Comparison of ENCODE assay signal across 19 cellular contexts in genomic region chr6:16089232-16089843, GRCh38. TPM values are rescaled to one million over a fixed set of nuclear protein-coding genes. Genes with fewer than 3 reads are reported as not detected.
A peak's percentile ranks its signal among the peaks of the same experiment; 100 is the strongest.
DNase-seq lines count a peak whose midpoint lies in the region; ATAC-seq and TF ChIP-seq lines count a peak whose summit lies in the region.
"Had no signal": no experiment of that assay in that cellular context is flagged by ENCODE, and none has a peak within 500 bp of the region (broad histone marks: within the 10 kb centered on the region; RNA-seq: fewer than 3 reads in every experiment).

No MANE protein-coding gene starts in this region.

- no peaks in the 10 kb centered on the region for H3K9me3 Mint-ChIP-seq in activated CD4-positive, alpha-beta T cell treated with anti-CD3 and anti-CD28 coated beads for 36 hours (ENCODE audit: low read depth)
- H3K9me3 Mint-ChIP-seq: CD8-positive, alpha-beta memory T cell; endodermal cell had no signal

- TF ChIP-seq CTCF in RWPE2 (IDR thresholded peaks at IDR 0.05; ENCODE audit: poor library complexity, severe bottlenecking) (no peak), smooth muscle cell (IDR thresholded peaks at IDR 0.05; ENCODE audit: borderline replicate concordance, insufficient read depth, poor library complexity, severe bottlenecking) (no peak), dorsolateral prefrontal cortex (IDR thresholded peaks at IDR 0.05 in 54 of 56, conservative IDR thresholded peaks at IDR 0.05 in 2 of 56; ENCODE audit: low read depth in 1 of 56, partially characterized antibody in 56 of 56) (no peak)

- H3K27me3 ChIP-seq in RWPE2 (ENCODE audit: insufficient read depth, poor library complexity, severe bottlenecking) (no peaks in the 10 kb centered on the region), smooth muscle cell (ENCODE audit: low read depth) (no peaks in the 10 kb centered on the region), dorsolateral prefrontal cortex (no peaks in the 10 kb centered on the region)
- H3K27me3 ChIP-seq: upper lobe of left lung had no signal

- H3K9ac ChIP-seq in smooth muscle cell (ENCODE audit: low read depth), result no peak overlapping the region
- H3K9ac ChIP-seq: parathyroid adenoma had no signal

- H3K4me3 ChIP-seq in RWPE2 (ENCODE audit: severe bottlenecking) (no peak overlapping the region), smooth muscle cell (no peak overlapping the region), dorsolateral prefrontal cortex (no peak overlapping the region)
- H3K4me3 ChIP-seq: lung, upper lobe of left lung had no signal

- CTCF ChIA-PET in activated CD4-positive, alpha-beta T cell treated with anti-CD3 and anti-CD28 coated beads for 36 hours (lab: Charles Lee), result interaction anchor here (0.9 kb wide), 1 partner anchor 39 kb away, joined by 3 read pairs; the partner anchor contains the start of gene MYLIP

- POLR2A ChIA-PET in activated CD4-positive, alpha-beta T cell treated with anti-CD3 and anti-CD28 coated beads for 36 hours (lab: Charles Lee), result interaction anchor here (1.1 kb wide), 1 partner anchor 39 kb away, joined by 3 read pairs; the partner anchor contains the start of gene MYLIP

- no peak overlapping the region for H3K27ac ChIP-seq in RWPE2 (ENCODE audit: poor library complexity, severe bottlenecking)
- H3K27ac ChIP-seq in smooth muscle cell (ENCODE audit: low read depth), result peak overlapping the region; percentile 14
- H3K27ac ChIP-seq in dorsolateral prefrontal cortex, result no peak overlapping the region
- H3K27ac ChIP-seq: parathyroid adenoma, upper lobe of left lung had no signal

- no peak overlapping the region for H3K4me3 Mint-ChIP-seq in activated CD4-positive, alpha-beta T cell treated with anti-CD3 and anti-CD28 coated beads for 36 hours
- H3K4me3 Mint-ChIP-seq: CD8-positive, alpha-beta memory T cell; endodermal cell; naive thymus-derived CD4-positive, alpha-beta T cell had no signal

- 75% methylated on average over 6 of the region's 6 CpGs for WGBS in smooth muscle cell (ENCODE audit: low lambda C conversion rate)

- no peaks in the 10 kb centered on the region for H4K20me1 ChIP-seq in smooth muscle cell (ENCODE audit: low read depth)

- H3K4me1 ChIP-seq in RWPE2 (ENCODE audit: insufficient read depth, poor library complexity, severe bottlenecking) (no peaks in the 10 kb centered on the region), smooth muscle cell (ENCODE audit: low read depth) (no peaks in the 10 kb centered on the region)
- H3K4me1 ChIP-seq: parathyroid adenoma had no signal

- no peaks in the 10 kb centered on the region for H3K36me3 Mint-ChIP-seq in activated CD4-positive, alpha-beta T cell treated with anti-CD3 and anti-CD28 coated beads for 36 hours (ENCODE audit: low read depth)
- H3K36me3 Mint-ChIP-seq: CD8-positive, alpha-beta memory T cell had no signal

- DNase-seq in activated CD4-positive, alpha-beta T cell treated with anti-CD3 and anti-CD28 coated beads for 36 hours, result peak; percentile 20
- DNase-seq in activated CD4-positive, alpha-beta T cell treated with anti-CD3 and anti-CD28 coated beads, Interleukin-2, amount 50 U/mL, for 1 hour, result no peak
- DNase-seq in RWPE2 (ENCODE audit: low spot score) (no peak), fibroblast of gingiva (ENCODE audit: low read depth) (peak; percentile 48), smooth muscle cell (lab: John Stamatoyannopoulos, UW; ENCODE audit: unreplicated experiment) (no peak), dorsolateral prefrontal cortex (no peak)
- DNase-seq: CD8-positive, alpha-beta memory T cell; endodermal cell; Karpas-422; naive thymus-derived CD4-positive, alpha-beta T cell; NCI-H1694; NCI-H345; SHP77; small intestine; upper lobe of left lung had no signal

- intact Hi-C loops in activated CD4-positive, alpha-beta T cell treated with anti-CD3 and anti-CD28 coated beads for 36 hours (cut with DNase I, micrococcal nuclease), result no loop called here
- intact Hi-C loops in dorsolateral prefrontal cortex (cut with DNase I), result no loop called here

- H3F3A ChIP-seq in smooth muscle cell (ENCODE audit: low read depth), result no peaks in the 10 kb centered on the region

- peak; percentile 92 for ATAC-seq in activated CD4-positive, alpha-beta T cell treated with anti-CD3 and anti-CD28 coated beads for 36 hours
- peak; percentile 81 for ATAC-seq in RWPE2 (ENCODE audit: low read depth)
- no peak for ATAC-seq in HG03469 (IDR thresholded peaks at IDR 0.05; ENCODE audit: unreplicated experiment)
- no peak for ATAC-seq in SK-N-SH treated with all-trans-retinoic acid at 6 μM for 48 hours
- ATAC-seq: naive thymus-derived CD4-positive, alpha-beta T cell had no signal

- H2AFZ ChIP-seq in smooth muscle cell (ENCODE audit: low read depth), result peak overlapping the region; percentile 56
- H2AFZ ChIP-seq: parathyroid adenoma had no signal

- H3K9me3 ChIP-seq in RWPE2 (ENCODE audit: severe bottlenecking) (no peaks in the 10 kb centered on the region), smooth muscle cell (replicated peaks; ENCODE audit: low read depth) (no peaks in the 10 kb centered on the region)
- H3K9me3 ChIP-seq: upper lobe of left lung had no signal

- H3K27me3 Mint-ChIP-seq in activated CD4-positive, alpha-beta T cell treated with anti-CD3 and anti-CD28 coated beads for 36 hours, result peaks cover 2% of the 10 kb centered on the region

- H3K36me3 ChIP-seq in RWPE2 (ENCODE audit: low read depth) (no peaks in the 10 kb centered on the region), smooth muscle cell (ENCODE audit: low read depth) (no peaks in the 10 kb centered on the region)
- H3K36me3 ChIP-seq: upper lobe of left lung had no signal

- no peak overlapping the region for H3K27ac Mint-ChIP-seq in activated CD4-positive, alpha-beta T cell treated with anti-CD3 and anti-CD28 coated beads for 36 hours
- H3K27ac Mint-ChIP-seq: CD8-positive, alpha-beta memory T cell; endodermal cell had no signal

- H3K79me2 ChIP-seq in smooth muscle cell (ENCODE audit: low read depth), result no peaks in the 10 kb centered on the region
- H3K79me2 ChIP-seq: parathyroid adenoma had no signal

- H3K4me1 Mint-ChIP-seq in activated CD4-positive, alpha-beta T cell treated with anti-CD3 and anti-CD28 coated beads for 36 hours, result peaks cover 2% of the 10 kb centered on the region
- H3K4me1 Mint-ChIP-seq: CD8-positive, alpha-beta memory T cell; endodermal cell had no signal

- peak overlapping the region; percentile 20 for H3K4me2 ChIP-seq in smooth muscle cell

TF ChIP-seq in SK-N-SH treated with all-trans-retinoic acid at 6 μM for 48 hours, 23 proteins besides CTCF, POLR2A, EP300 and RAD21:
- TF ChIP-seq TSHZ2 (CRISPR knock-in tag; IDR thresholded peaks at IDR 0.05), result no peak
- TF ChIP-seq BACH2 (CRISPR knock-in tag; IDR thresholded peaks at IDR 0.05; ENCODE audit: borderline replicate concordance), result no peak

RNA-seq across cellular contexts. Expression of gene MYLIP, which starts 39.5 kb away (rescaled TPM):
- 10 to 100 TPM in 1 of 2 experiments, 1 to 10 TPM in 1; 9.2 to 10.6 TPM for total RNA-seq in activated CD4-positive, alpha-beta T cell treated with anti-CD3 and anti-CD28 coated beads for 36 hours
- total RNA-seq in smooth muscle cell (25.0 and 42.2 TPM in 2 replicates), dorsolateral prefrontal cortex (10 to 100 TPM; 10.2 to 40.1 (median 21.7) TPM)
- polyA plus RNA-seq in smooth muscle cell, result 29.9 and 41.8 TPM in 2 replicates

Comparison
In these comparisons a context has a peak if more than half of its experiments do, and no peak if none do; other contexts are left out.
1. DNase-seq: peak in activated CD4-positive, alpha-beta T cell treated with anti-CD3 and anti-CD28 coated beads for 36 hours (single experiment) and fibroblast of gingiva (single experiment); none in activated CD4-positive, alpha-beta T cell treated with anti-CD3 and anti-CD28 coated beads, Interleukin-2, amount 50 U/mL, for 1 hour (single experiment), RWPE2 (single experiment), smooth muscle cell (single experiment) and dorsolateral prefrontal cortex (0 of 10).
2. ATAC-seq: peak in activated CD4-positive, alpha-beta T cell treated with anti-CD3 and anti-CD28 coated beads for 36 hours (single experiment) and RWPE2 (single experiment); none in HG03469 (single experiment) and SK-N-SH treated with all-trans-retinoic acid at 6 μM for 48 hours (single experiment).